1 cellular context compared by ENCODE assay signal in the genomic region with DNA sequence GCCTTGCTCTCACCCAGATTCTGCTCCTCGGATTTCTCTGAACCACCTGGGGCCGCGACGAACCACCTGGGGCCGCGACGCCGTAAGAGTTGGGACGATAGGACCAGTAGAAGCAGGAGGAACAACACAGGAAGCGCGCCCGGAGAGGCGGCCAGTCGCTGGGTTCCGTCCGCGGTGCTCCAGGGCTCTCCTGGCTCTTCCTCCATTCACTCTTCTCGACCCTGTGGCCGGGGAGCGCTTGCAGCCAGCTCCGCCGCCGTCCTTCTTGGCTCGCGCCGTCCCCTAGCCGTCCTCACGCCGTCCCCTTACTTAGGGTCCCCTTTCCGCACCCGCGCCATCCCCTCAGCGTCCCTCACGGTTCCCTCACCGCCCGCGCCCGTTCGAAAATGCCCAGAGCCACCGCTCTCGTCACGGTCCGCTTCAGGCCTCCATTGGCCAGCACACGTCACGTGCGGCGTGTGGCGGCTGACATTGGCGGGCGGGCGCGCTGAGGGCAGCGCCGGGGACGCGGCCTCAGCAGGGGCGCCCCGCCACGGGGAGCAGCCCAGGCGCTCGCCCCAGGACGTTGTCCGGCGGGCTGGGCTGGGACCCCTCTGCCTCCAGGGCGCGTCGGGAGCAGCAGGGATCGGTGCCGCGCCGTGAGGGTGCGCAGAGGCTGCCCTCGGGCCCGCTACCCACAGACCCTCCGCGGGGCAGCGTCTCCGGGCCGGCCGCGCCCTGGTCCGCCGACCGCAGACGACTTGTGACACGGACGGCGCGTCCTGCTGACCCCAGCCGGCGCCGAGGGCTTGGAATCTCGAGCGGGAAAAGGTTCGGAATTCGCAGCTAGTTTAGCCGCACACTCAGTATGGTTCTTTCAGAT.
TF ChIP-seq lines count a peak whose summit lies in the region.

No MANE protein-coding gene starts in this region.

TF ChIP-seq in endothelial cell of umbilical vein, 7 proteins besides CTCF, POLR2A, EP300 and RAD21 (continued from another document):
- no peak for TF ChIP-seq FOS (IDR thresholded peaks at IDR 0.05; ENCODE audit: borderline replicate concordance, insufficient read depth, low read length)
- no peak for TF ChIP-seq EZH2 (IDR thresholded peaks at IDR 0.05; ENCODE audit: borderline replicate concordance, low read depth, low read length, severe bottlenecking)
- TF ChIP-seq, protein P1, sequence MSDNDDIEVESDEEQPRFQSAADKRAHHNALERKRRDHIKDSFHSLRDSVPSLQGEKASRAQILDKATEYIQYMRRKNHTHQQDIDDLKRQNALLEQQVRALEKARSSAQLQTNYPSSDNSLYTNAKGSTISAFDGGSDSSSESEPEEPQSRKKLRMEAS (IDR thresholded peaks at IDR 0.05; ENCODE audit: insufficient read depth, insufficient read length), result peak; percentile 98
TF ChIP-seq in endothelial cell of umbilical vein: peak in this region for 2.
